ENCODE assay signal across 10 cellular contexts in the genomic region with DNA sequence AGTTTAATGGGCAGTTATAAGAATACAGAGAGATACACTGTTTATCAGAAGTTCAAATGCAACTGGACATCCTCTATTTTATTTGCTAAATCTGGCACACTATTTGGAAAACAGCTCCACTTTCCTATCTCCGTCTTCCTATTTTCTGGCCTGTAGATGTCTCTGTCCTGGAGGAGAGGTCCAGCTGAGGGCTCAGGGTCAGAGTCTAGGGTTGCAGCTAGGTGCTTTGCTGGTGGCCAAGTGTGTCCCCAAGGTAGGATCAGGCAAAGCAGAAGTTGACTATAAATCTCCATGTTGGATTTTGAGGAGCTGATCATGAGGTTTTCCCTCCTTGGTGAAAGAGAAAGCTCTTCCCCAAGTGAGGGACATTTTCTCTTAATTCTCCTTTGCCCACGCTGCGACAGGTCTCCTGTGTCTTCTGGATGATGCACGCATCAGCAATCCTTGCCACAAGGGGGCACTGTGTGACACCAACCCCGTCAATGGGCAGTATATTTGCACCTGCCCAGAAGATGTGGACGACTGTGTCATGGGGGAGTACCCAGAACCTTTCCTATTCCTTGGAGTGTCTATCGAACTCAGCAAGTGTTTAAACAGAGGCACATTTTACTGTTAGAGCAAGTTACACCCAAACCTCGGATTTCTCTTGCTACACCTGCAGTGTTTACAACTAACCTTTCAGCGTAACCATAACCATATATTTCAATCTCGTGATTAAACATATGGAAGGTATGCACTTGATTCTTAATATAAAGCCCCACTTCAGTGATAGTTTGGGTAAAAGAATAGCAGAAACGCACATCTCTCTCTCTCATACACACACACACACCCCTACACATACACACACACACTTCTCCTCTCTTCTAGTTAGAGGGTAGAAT. TPM values are rescaled to one million over a fixed set of nuclear protein-coding genes. Genes with fewer than 3 reads are reported as not detected.
DNase-seq lines count a peak whose midpoint lies in the region; ATAC-seq and TF ChIP-seq lines count a peak whose summit lies in the region.
"Had no signal": no experiment of that assay in that cellular context is flagged by ENCODE, and none has a peak within 500 bp of the region (broad histone marks: within the 10 kb centered on the region; RNA-seq: fewer than 3 reads in every experiment).

No MANE protein-coding gene starts in this region.

- CTCF ChIA-PET in Caco-2 (lab: Charles Lee): interaction anchor here (0.9 kb wide), 1 partner anchor 77 kb away, joined by 4 read pairs; no protein-coding TSS in a partner anchor

- no peaks in the 10 kb centered on the region for H3K4me1 Mint-ChIP-seq in Caco-2 (ENCODE audit: low read depth, unreplicated experiment)
- H3K4me1 Mint-ChIP-seq in activated naive CD8-positive, alpha-beta T cell treated with anti-CD3 and anti-CD28 coated beads, Interleukin-2, amount 10 ng/mL, durations not matched to agents 7 days and 5 days: peaks cover 8% of the 10 kb centered on the region

- ATAC-seq in HG02642 (IDR thresholded peaks at IDR 0.05; ENCODE audit: poor library complexity, unreplicated experiment): peak; percentile 69
- ATAC-seq in SK-N-SH treated with all-trans-retinoic acid at 6 μM for 48 hours: peak; percentile 88
- ATAC-seq in activated naive CD8-positive, alpha-beta T cell treated with anti-CD3 and anti-CD28 coated beads, Interleukin-2, amount 10 ng/mL, durations not matched to agents 7 days and 5 days (ENCODE audit: low read depth): peak; percentile 60
- no peak for ATAC-seq in GM19397 (IDR thresholded peaks at IDR 0.05; ENCODE audit: unreplicated experiment)
- ATAC-seq in HG02571 (IDR thresholded peaks at IDR 0.05; ENCODE audit: unreplicated experiment): no peak

- H3K27me3 ChIP-seq in Caco-2 (replicated peaks; ENCODE audit: control insufficient read depth, insufficient read depth, low read length): no peaks in the 10 kb centered on the region

- no TSS peak for BruUV-seq in Caco-2 (replicated peaks; lab: Mats Ljungman, UMichigan)

- peaks cover 16% of the 10 kb centered on the region for H3K9me3 Mint-ChIP-seq in Caco-2 (ENCODE audit: unreplicated experiment)
- peaks cover 9% of the 10 kb centered on the region for H3K9me3 Mint-ChIP-seq in activated naive CD8-positive, alpha-beta T cell treated with anti-CD3 and anti-CD28 coated beads, Interleukin-2, amount 10 ng/mL, durations not matched to agents 7 days and 5 days

- H3K27ac Mint-ChIP-seq in Caco-2 (ENCODE audit: unreplicated experiment): no peak overlapping the region
- H3K27ac Mint-ChIP-seq in activated naive CD8-positive, alpha-beta T cell treated with anti-CD3 and anti-CD28 coated beads, Interleukin-2, amount 10 ng/mL, durations not matched to agents 7 days and 5 days: no peak overlapping the region
- H3K27ac Mint-ChIP-seq: stimulated activated naive CD8-positive, alpha-beta T cell treated with anti-CD3 and anti-CD28 coated beads, Interleukin-15, Interleukin-2, amounts not matched to agents 100 ng/mL and 50 ng/mL, for 24 hours had no signal

- no peaks in the 10 kb centered on the region for H3K4me1 ChIP-seq in Caco-2

- intact Hi-C loops in Caco-2 (cut with micrococcal nuclease; ENCODE audit: unreplicated experiment): no loop called here

- no peaks in the 10 kb centered on the region for H3K27me3 Mint-ChIP-seq in Caco-2 (ENCODE audit: insufficient read depth, unreplicated experiment)
- peaks cover 24% of the 10 kb centered on the region for H3K27me3 Mint-ChIP-seq in activated naive CD8-positive, alpha-beta T cell treated with anti-CD3 and anti-CD28 coated beads, Interleukin-2, amount 10 ng/mL, durations not matched to agents 7 days and 5 days

- no peaks in the 10 kb centered on the region for H3K36me3 Mint-ChIP-seq in Caco-2 (ENCODE audit: insufficient read depth, unreplicated experiment)
- peaks cover 17% of the 10 kb centered on the region for H3K36me3 Mint-ChIP-seq in activated naive CD8-positive, alpha-beta T cell treated with anti-CD3 and anti-CD28 coated beads, Interleukin-2, amount 10 ng/mL, durations not matched to agents 7 days and 5 days

- H3K4me3 ChIP-seq in Caco-2 (ENCODE audit: low read depth, low read length): no peak overlapping the region
- H3K4me3 ChIP-seq: SK-N-MC had no signal

- POLR2A ChIA-PET in Caco-2 (lab: Charles Lee): no interaction called here
- POLR2A ChIA-PET in activated naive CD8-positive, alpha-beta T cell treated with anti-CD3 and anti-CD28 coated beads, Interleukin-2, amount 10 ng/mL, durations not matched to agents 7 days and 5 days (lab: Charles Lee): no interaction called here

- TF ChIP-seq CTCF in Caco-2 (IDR thresholded peaks at IDR 0.05; ENCODE audit: insufficient read depth in 1 of 2, low read depth in 1 of 2, low read length in 1 of 2, severe bottlenecking in 1 of 2, unreplicated experiment in 1 of 2): peak; percentile 52 to 67

- no peaks in the 10 kb centered on the region for H3K36me3 ChIP-seq in Caco-2 (ENCODE audit: control insufficient read depth, insufficient read depth, low read length)

- DNase-seq in Caco-2: peak; percentile 41 to 59
- DNase-seq in activated naive CD8-positive, alpha-beta T cell treated with anti-CD3 and anti-CD28 coated beads, Interleukin-2, amount 10 ng/mL, durations not matched to agents 7 days and 5 days: peak; percentile 67
- peak; percentile 29 for DNase-seq in hepatic stellate cell (ENCODE audit: low spot score)
- peak; percentile 25 to 53 for DNase-seq in stimulated activated CD4-positive, alpha-beta T cell treated with anti-CD3 and anti-CD28 coated beads, Interleukin-1b, Interleukin-23, amount 100 ng/mL, for 4 hours (ENCODE audit: low read depth in 2 of 2)

- no peaks in the 10 kb centered on the region for H3K9me3 ChIP-seq in Caco-2

- H3K4me3 Mint-ChIP-seq in Caco-2 (ENCODE audit: unreplicated experiment): no peak overlapping the region
- no peak overlapping the region for H3K4me3 Mint-ChIP-seq in activated naive CD8-positive, alpha-beta T cell treated with anti-CD3 and anti-CD28 coated beads, Interleukin-2, amount 10 ng/mL, durations not matched to agents 7 days and 5 days
- H3K4me3 Mint-ChIP-seq: stimulated activated naive CD8-positive, alpha-beta T cell treated with anti-CD3 and anti-CD28 coated beads, Interleukin-15, Interleukin-2, amounts not matched to agents 100 ng/mL and 50 ng/mL, for 24 hours had no signal

TF ChIP-seq in SK-N-SH treated with all-trans-retinoic acid at 6 μM for 48 hours, 23 proteins besides CTCF, POLR2A, EP300 and RAD21 (continues in another document):
- TF ChIP-seq ISL1 (CRISPR knock-in tag; IDR thresholded peaks at IDR 0.05): no peak
- TF ChIP-seq, protein P1, sequence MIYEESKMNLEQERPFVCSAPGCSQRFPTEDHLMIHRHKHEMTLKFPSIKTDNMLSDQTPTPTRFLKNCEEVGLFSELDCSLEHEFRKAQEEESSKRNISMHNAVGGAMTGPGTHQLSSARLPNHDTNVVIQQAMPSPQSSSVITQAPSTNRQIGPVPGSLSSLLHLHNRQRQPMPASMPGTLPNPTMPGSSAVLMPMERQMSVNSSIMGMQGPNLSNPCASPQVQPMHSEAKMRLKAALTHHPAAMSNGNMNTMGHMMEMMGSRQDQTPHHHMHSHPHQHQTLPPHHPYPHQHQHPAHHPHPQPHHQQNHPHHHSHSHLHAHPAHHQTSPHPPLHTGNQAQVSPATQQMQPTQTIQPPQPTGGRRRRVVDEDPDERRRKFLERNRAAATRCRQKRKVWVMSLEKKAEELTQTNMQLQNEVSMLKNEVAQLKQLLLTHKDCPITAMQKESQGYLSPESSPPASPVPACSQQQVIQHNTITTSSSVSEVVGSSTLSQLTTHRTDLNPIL (CRISPR knock-in tag; IDR thresholded peaks at IDR 0.05; ENCODE audit: low read depth): no peak
- no peak for TF ChIP-seq GLIS3 (CRISPR knock-in tag; IDR thresholded peaks at IDR 0.05)
- TF ChIP-seq ZFP3 (CRISPR knock-in tag; IDR thresholded peaks at IDR 0.05): no peak
- TF ChIP-seq ZFP30 (CRISPR knock-in tag; IDR thresholded peaks at IDR 0.05): no peak
- no peak for TF ChIP-seq ZNF565 (CRISPR knock-in tag; conservative IDR thresholded peaks at IDR 0.05; ENCODE audit: low read depth)
- no peak for TF ChIP-seq TCF4 (CRISPR knock-in tag; IDR thresholded peaks at IDR 0.05; ENCODE audit: borderline replicate concordance)
- TF ChIP-seq PPARA (CRISPR knock-in tag; IDR thresholded peaks at IDR 0.05; ENCODE audit: borderline replicate concordance): no peak
- TF ChIP-seq, protein P2, sequence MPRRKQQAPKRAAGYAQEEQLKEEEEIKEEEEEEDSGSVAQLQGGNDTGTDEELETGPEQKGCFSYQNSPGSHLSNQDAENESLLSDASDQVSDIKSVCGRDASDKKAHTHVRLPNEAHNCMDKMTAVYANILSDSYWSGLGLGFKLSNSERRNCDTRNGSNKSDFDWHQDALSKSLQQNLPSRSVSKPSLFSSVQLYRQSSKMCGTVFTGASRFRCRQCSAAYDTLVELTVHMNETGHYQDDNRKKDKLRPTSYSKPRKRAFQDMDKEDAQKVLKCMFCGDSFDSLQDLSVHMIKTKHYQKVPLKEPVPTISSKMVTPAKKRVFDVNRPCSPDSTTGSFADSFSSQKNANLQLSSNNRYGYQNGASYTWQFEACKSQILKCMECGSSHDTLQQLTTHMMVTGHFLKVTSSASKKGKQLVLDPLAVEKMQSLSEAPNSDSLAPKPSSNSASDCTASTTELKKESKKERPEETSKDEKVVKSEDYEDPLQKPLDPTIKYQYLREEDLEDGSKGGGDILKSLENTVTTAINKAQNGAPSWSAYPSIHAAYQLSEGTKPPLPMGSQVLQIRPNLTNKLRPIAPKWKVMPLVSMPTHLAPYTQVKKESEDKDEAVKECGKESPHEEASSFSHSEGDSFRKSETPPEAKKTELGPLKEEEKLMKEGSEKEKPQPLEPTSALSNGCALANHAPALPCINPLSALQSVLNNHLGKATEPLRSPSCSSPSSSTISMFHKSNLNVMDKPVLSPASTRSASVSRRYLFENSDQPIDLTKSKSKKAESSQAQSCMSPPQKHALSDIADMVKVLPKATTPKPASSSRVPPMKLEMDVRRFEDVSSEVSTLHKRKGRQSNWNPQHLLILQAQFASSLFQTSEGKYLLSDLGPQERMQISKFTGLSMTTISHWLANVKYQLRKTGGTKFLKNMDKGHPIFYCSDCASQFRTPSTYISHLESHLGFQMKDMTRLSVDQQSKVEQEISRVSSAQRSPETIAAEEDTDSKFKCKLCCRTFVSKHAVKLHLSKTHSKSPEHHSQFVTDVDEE (CRISPR knock-in tag; IDR thresholded peaks at IDR 0.05): no peak
- TF ChIP-seq TOX (CRISPR knock-in tag; IDR thresholded peaks at IDR 0.05; ENCODE audit: borderline replicate concordance): no peak
- no peak for TF ChIP-seq ESRRG (CRISPR knock-in tag; IDR thresholded peaks at IDR 0.05)

RNA-seq across cellular contexts. Expression of a gene that starts 10.2 kb away (rescaled TPM):
- not detected in 2 replicates for total RNA-seq in Caco-2 (2022)
- not detected for total RNA-seq in activated naive CD8-positive, alpha-beta T cell treated with anti-CD3 and anti-CD28 coated beads, Interleukin-2, amount 10 ng/mL, durations not matched to agents 7 days and 5 days

Comparison
In these comparisons a context has a peak if more than half of its experiments do, and no peak if none do; other contexts are left out.
1. ATAC-seq: peak in HG02642 (single experiment), SK-N-SH treated with all-trans-retinoic acid at 6 μM for 48 hours (single experiment) and activated naive CD8-positive, alpha-beta T cell treated with anti-CD3 and anti-CD28 coated beads, Interleukin-2, amount 10 ng/mL, durations not matched to agents 7 days and 5 days (single experiment); none in GM19397 (single experiment) and HG02571 (single experiment).
2. Peak in every context shown above with its lines, with median percentiles within 50 percentile points of each other: DNase-seq.